Comparison of ENCODE assay signal across 1 cellular context in the genomic region with DNA sequence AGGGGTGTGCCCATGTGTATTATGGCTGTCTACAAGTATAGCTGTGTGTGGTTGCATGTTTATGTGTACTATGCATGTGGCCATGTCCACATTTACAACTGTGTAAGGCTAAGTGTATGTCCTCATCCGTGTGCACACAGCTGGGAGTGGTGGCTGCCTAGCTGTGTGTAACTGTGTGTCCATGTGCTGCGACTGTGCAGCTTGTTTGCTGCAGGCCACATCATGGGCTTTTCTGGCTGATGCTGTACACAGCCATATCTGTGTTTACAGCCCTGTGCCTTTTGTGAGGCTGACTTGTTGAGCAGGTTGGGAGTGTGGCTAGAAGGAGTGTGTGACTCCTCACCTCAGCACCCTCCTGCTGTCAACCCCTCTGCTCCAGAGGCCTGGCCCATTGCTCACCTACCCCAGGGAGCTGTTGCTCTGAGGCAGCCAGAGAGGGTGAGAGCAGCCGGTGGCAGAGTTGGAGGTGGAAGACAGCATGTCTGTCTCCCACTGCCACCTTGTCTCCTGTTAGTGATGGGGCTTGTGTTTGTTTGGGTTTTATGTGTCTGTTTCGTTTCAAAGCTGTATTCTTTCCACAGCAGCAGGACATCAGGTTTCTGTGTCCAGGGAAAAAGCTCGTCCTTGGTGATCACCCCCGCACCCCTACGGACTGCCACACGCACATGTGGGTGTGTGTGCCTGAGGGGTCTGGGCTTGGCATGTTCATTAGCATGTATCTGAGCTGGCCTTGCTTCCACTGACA.
TF ChIP-seq lines count a peak whose summit lies in the region.

No MANE protein-coding gene starts in this region.

TF ChIP-seq in H1, 55 proteins besides CTCF, POLR2A, EP300 and RAD21:
- TF ChIP-seq POLR2AphosphoS5 (IDR thresholded peaks at IDR 0.05; ENCODE audit: low read depth, low read length) (no peak), ZNF274 (IDR thresholded peaks at IDR 0.05; ENCODE audit: borderline replicate concordance, extremely low read depth, low read length) (no peak), BRCA1 (IDR thresholded peaks at IDR 0.05; ENCODE audit: low read depth, low read length) (no peak), BACH1 (IDR thresholded peaks at IDR 0.05; ENCODE audit: low read length) (no peak), CREB1 (IDR thresholded peaks at IDR 0.05) (no peak)
- TF ChIP-seq, protein P1, sequence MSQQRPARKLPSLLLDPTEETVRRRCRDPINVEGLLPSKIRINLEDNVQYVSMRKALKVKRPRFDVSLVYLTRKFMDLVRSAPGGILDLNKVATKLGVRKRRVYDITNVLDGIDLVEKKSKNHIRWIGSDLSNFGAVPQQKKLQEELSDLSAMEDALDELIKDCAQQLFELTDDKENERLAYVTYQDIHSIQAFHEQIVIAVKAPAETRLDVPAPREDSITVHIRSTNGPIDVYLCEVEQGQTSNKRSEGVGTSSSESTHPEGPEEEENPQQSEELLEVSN (IDR thresholded peaks at IDR 0.05) = no peak
- TF ChIP-seq, protein P2, sequence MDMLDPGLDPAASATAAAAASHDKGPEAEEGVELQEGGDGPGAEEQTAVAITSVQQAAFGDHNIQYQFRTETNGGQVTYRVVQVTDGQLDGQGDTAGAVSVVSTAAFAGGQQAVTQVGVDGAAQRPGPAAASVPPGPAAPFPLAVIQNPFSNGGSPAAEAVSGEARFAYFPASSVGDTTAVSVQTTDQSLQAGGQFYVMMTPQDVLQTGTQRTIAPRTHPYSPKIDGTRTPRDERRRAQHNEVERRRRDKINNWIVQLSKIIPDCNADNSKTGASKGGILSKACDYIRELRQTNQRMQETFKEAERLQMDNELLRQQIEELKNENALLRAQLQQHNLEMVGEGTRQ (IDR thresholded peaks at IDR 0.05; ENCODE audit: low read length) = no peak
